Comparison of ENCODE assay signal across 10 cellular contexts in genomic region chr16:64089697-64090096, GRCh38.
DNase-seq lines count a peak whose midpoint lies in the region; ATAC-seq and FAIRE-seq lines count a peak whose summit lies in the region.
"Had no signal": no experiment of that assay in that cellular context is flagged by ENCODE, and none has a peak within 500 bp of the region (broad histone marks: within the 10 kb centered on the region; RNA-seq: fewer than 3 reads in every experiment).

No MANE protein-coding gene starts in this region.

- H3K4me3 Mint-ChIP-seq in T-helper 17 cell: no peak overlapping the region
- H3K4me3 Mint-ChIP-seq: B cell had no signal

- H3K27ac Mint-ChIP-seq in T-helper 17 cell: no peak overlapping the region
- H3K27ac Mint-ChIP-seq: B cell had no signal

- no peak overlapping the region for H3K4me3 ChIP-seq in small intestine (ENCODE audit: low read depth in 1 of 2, low read length in 2 of 2)
- H3K4me3 ChIP-seq: upper lobe of left lung had no signal

- H3K9me3 ChIP-seq in small intestine (ENCODE audit: control insufficient read depth, low read depth) (no peaks in the 10 kb centered on the region), T-helper 17 cell (ENCODE audit: control insufficient read depth, low read length, poor library complexity, severe bottlenecking) (no peaks in the 10 kb centered on the region)
- H3K9me3 ChIP-seq: upper lobe of left lung had no signal

- DNase-seq in NCI-H146 (lab: John Stamatoyannopoulos, UW): peak; percentile 30
- no peak for DNase-seq in NCI-H146 treated with DMSO at 0.1 percent for 48 hours (lab: John Stamatoyannopoulos, UW; ENCODE audit: unreplicated experiment)
- peak; percentile 24 for DNase-seq in RKO (ENCODE audit: low spot score)
- peak; percentile 39 for DNase-seq in globus pallidus (ENCODE audit: low spot score)
- peak; percentile 4 for DNase-seq in small intestine
- no peak for DNase-seq in T-helper 17 cell
- no peak for DNase-seq in activated CD8-positive, alpha-beta memory T cell treated with anti-CD3 and anti-CD28 coated beads, Interleukin-2, amount 50 U/mL, for 4 hours
- DNase-seq: upper lobe of left lung had no signal

- no peaks in the 10 kb centered on the region for H3K36me3 ChIP-seq in small intestine (ENCODE audit: control insufficient read depth in 2 of 2, insufficient read depth in 2 of 2, low read length in 2 of 2)
- H3K36me3 ChIP-seq: upper lobe of left lung had no signal

- no peaks in the 10 kb centered on the region for H3K4me1 ChIP-seq in small intestine (ENCODE audit: control insufficient read depth in 2 of 2, insufficient read depth in 1 of 2, low read depth in 1 of 2, low read length in 1 of 2)
- H3K4me1 ChIP-seq: upper lobe of left lung had no signal

- H3K36me3 Mint-ChIP-seq in T-helper 17 cell (ENCODE audit: low read depth): no peaks in the 10 kb centered on the region

- H3K27me3 ChIP-seq in small intestine (ENCODE audit: control insufficient read depth in 2 of 2, insufficient read depth in 2 of 2, low read length in 2 of 2): no peaks in the 10 kb centered on the region
- H3K27me3 ChIP-seq: upper lobe of left lung had no signal

- H3K27ac ChIP-seq in small intestine (ENCODE audit: low read depth in 1 of 2, low read length in 1 of 2): no peak overlapping the region
- H3K27ac ChIP-seq: upper lobe of left lung had no signal

- ATAC-seq in GM18511 (IDR thresholded peaks at IDR 0.05; ENCODE audit: unreplicated experiment): no peak
- no peak for ATAC-seq in T-helper 17 cell

- no peaks in the 10 kb centered on the region for H3K27me3 Mint-ChIP-seq in T-helper 17 cell
- H3K27me3 Mint-ChIP-seq: B cell had no signal

- FAIRE-seq in small intestine (lab: Jason Lieb, UNC): no peak

- no peaks in the 10 kb centered on the region for H3K4me1 Mint-ChIP-seq in T-helper 17 cell
- H3K4me1 Mint-ChIP-seq: B cell had no signal

Comparison
In these comparisons a context has a peak if more than half of its experiments do, and no peak if none do; other contexts are left out.
1. DNase-seq: peak in NCI-H146 (single experiment), RKO (single experiment), globus pallidus (single experiment) and small intestine (single experiment); none in NCI-H146 treated with DMSO at 0.1 percent for 48 hours (single experiment), T-helper 17 cell (0 of 3) and activated CD8-positive, alpha-beta memory T cell treated with anti-CD3 and anti-CD28 coated beads, Interleukin-2, amount 50 U/mL, for 4 hours (single experiment).